Comparison of ENCODE assay signal across 15 cellular contexts in genomic region chr6:6633898-6634734, GRCh38. TPM values are rescaled to one million over a fixed set of nuclear protein-coding genes. Genes with fewer than 3 reads are reported as not detected.
"Had no signal": no experiment of that assay in that cellular context is flagged by ENCODE, and none has a peak within 500 bp of the region (broad histone marks: within the 10 kb centered on the region; RNA-seq: fewer than 3 reads in every experiment).

No MANE protein-coding gene starts in this region.

- H3K36me3 Mint-ChIP-seq: activated CD4-positive, alpha-beta memory T cell treated with anti-CD3 and anti-CD28 coated beads for 36 hours had no signal

- H3K27ac ChIP-seq: cardiac muscle cell, dorsolateral prefrontal cortex, gastrocnemius medialis, ovary, right lobe of liver had no signal

- ATAC-seq: activated T-cell treated with anti-CD3 and anti-CD28 coated beads, Interleukin-2, amount 50 U/mL, for 72 hours; gastrocnemius medialis; left colon; right lobe of liver had no signal

- H3K9me3 Mint-ChIP-seq: activated CD4-positive, alpha-beta memory T cell treated with anti-CD3 and anti-CD28 coated beads for 36 hours; activated T-cell treated with anti-CD3 and anti-CD28 coated beads, Interleukin-2, amount 50 U/mL, for 72 hours had no signal

- DNase-seq: activated CD4-positive, alpha-beta memory T cell treated with anti-CD3 and anti-CD28 coated beads for 36 hours; activated CD8-positive, alpha-beta memory T cell treated with anti-CD3 and anti-CD28 coated beads, Interleukin-2, amount 50 U/mL, for 48 hours; activated gamma-delta T cell treated with Interleukin-2 at 50 U/mL for 16 hours; activated T-cell treated with anti-CD3 and anti-CD28 coated beads, Interleukin-2, amount 50 U/mL, for 72 hours; endodermal cell; gastrocnemius medialis; left colon; ovary; right lobe of liver had no signal

- H3K4me3 ChIP-seq: cardiac muscle cell, dorsolateral prefrontal cortex, gastrocnemius medialis, lung, ovary, right lobe of liver, smooth muscle cell had no signal

- H3K4me3 Mint-ChIP-seq: activated CD4-positive, alpha-beta memory T cell treated with anti-CD3 and anti-CD28 coated beads for 36 hours; activated T-cell treated with anti-CD3 and anti-CD28 coated beads, Interleukin-2, amount 50 U/mL, for 72 hours; endodermal cell had no signal

- H3K36me3 ChIP-seq: cardiac muscle cell, gastrocnemius medialis, ovary, right lobe of liver had no signal

- H3K9me3 ChIP-seq: gastrocnemius medialis, ovary, right lobe of liver had no signal

- H3K27ac Mint-ChIP-seq: activated CD4-positive, alpha-beta memory T cell treated with anti-CD3 and anti-CD28 coated beads for 36 hours; activated T-cell treated with anti-CD3 and anti-CD28 coated beads, Interleukin-2, amount 50 U/mL, for 72 hours; endodermal cell had no signal

- H3K27me3 Mint-ChIP-seq: activated CD4-positive, alpha-beta memory T cell treated with anti-CD3 and anti-CD28 coated beads for 36 hours had no signal

- FAIRE-seq: islet of Langerhans had no signal

RNA-seq across cellular contexts. Expression of gene LY86, which starts 45.6 kb away (rescaled TPM):
- total RNA-seq: cardiac muscle cell, endodermal cell, pulmonary artery endothelial cell, smooth muscle cell had no signal
- polyA plus RNA-seq: cardiac muscle cell, smooth muscle cell had no signal
